In the genomic region with DNA sequence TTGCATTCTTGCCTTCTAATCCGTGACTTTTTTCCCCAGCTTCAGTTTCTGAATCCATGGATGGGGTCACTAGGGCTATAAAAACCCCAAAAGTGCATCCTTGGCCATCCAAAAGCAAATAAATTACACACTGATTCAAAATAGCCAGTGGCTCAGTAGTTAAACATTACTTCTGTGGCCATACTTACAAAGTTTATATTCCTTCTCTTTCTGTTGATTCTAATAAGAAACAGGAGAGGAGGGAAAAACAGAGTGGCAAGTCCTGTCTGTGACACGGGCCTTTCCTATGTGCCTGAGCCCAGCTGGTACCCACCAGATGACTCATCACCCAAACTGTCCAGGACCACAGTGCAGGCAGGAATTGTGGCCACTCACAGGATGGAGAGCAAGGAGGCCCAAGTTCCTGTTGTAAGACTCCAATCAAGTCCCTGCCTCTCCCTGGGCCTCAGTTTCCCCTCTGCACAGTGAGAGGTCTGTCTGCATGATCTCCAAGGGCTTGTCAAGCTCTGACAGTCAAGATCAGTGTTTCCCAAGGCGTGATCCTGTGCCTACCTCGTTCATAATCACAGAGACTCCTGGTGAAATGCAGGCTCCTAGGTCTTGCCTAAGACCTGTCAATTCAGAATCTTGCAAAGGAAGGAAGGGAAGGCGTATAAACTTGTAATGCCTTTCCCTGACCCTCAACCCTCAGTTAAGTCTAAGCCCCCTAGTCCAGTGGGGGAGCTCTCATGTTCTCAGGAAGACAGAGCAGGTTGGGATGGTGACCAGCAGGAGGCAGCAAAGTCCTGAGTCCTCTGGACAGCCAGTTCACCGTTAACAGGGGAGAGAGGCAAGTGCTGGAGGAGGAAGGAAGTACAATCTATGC, we compare ENCODE assay signal across 8 cellular contexts. TPM values are rescaled to one million over a fixed set of nuclear protein-coding genes. Genes with fewer than 3 reads are reported as not detected.
DNase-seq lines count a peak whose midpoint lies in the region; ATAC-seq and TF ChIP-seq lines count a peak whose summit lies in the region.

No MANE protein-coding gene starts in this region.

- H3K9me3 ChIP-seq in OCI-LY1 (ENCODE audit: low read length), result no peaks in the 10 kb centered on the region
- H3K9me3 ChIP-seq in esophagus muscularis mucosa, result no peaks in the 10 kb centered on the region

- H3K36me3 ChIP-seq in OCI-LY1 (ENCODE audit: insufficient read depth, low read length) (peaks cover 93% of the 10 kb centered on the region), esophagus muscularis mucosa (peaks cover under 1 to 93% (median 78%) of the 10 kb centered on the region in 4 donors)

- no peaks in the 10 kb centered on the region for H4K20me1 ChIP-seq in OCI-LY1 (ENCODE audit: insufficient read depth, low read length)

- TF ChIP-seq EP300 in esophagus muscularis mucosa (IDR thresholded peaks at IDR 0.05), result no peak

- peak overlapping the region in 5 of 10 donors; percentile 34 to 83 (median 59) for H3K27ac Mint-ChIP-seq in naive thymus-derived CD8-positive, alpha-beta T cell

- H3K27ac ChIP-seq in OCI-LY1 (ENCODE audit: low read depth, low read length, poor library complexity, severe bottlenecking) (no peak overlapping the region), esophagus muscularis mucosa (replicated peaks in 1 of 4) (peak overlapping the region in 3 of 4 donors; percentile 32 to 52 (median 36))

- H3K4me3 Mint-ChIP-seq in naive thymus-derived CD8-positive, alpha-beta T cell, result no peak overlapping the region

- TF ChIP-seq POLR2A in esophagus muscularis mucosa (IDR thresholded peaks at IDR 0.05; ENCODE audit: low read depth), result no peak

- TF ChIP-seq CTCF in OCI-LY1 (IDR thresholded peaks at IDR 0.05; ENCODE audit: low read length) (peak; percentile 95), esophagus muscularis mucosa (IDR thresholded peaks at IDR 0.05) (peak; percentile 83 to 91 (median 88))

- DNase-seq in AG08396 (ENCODE audit: low spot score) (peak; percentile 82), activated T-cell treated with anti-CD3 and anti-CD28 coated beads for 24 hours (ENCODE audit: low read depth) (peak; percentile 57), esophagus muscularis mucosa (ENCODE audit: extremely low spot score) (no peak)
- peak; percentile 50 to 88 (median 65) for DNase-seq in naive thymus-derived CD8-positive, alpha-beta T cell
- DNase-seq in stimulated activated naive CD4-positive, alpha-beta T cell (lab: John Stamatoyannopoulos, UW), result peak; percentile 25 to 66 (median 54)

- WGBS in esophagus muscularis mucosa, result 61% methylated on average over 6 of the region's 6 CpGs

- H3F3A ChIP-seq in OCI-LY1 (ENCODE audit: insufficient read depth, low read length), result no peaks in the 10 kb centered on the region

- H3K27me3 ChIP-seq in OCI-LY1 (ENCODE audit: insufficient read depth, low read length) (no peaks in the 10 kb centered on the region), esophagus muscularis mucosa (no peaks in the 10 kb centered on the region)

- H3K36me3 Mint-ChIP-seq in naive thymus-derived CD8-positive, alpha-beta T cell, result peaks cover 8 to 90% (median 14%) of the 10 kb centered on the region in 3 donors

- no peaks in the 10 kb centered on the region for H3K9me3 Mint-ChIP-seq in naive thymus-derived CD8-positive, alpha-beta T cell

- H3K9ac ChIP-seq in OCI-LY1 (ENCODE audit: low read length), result no peak overlapping the region; the same call in 1 of the 2 replicates

- no peak overlapping the region for H3K4me2 ChIP-seq in OCI-LY1 (ENCODE audit: low read length)

- H3K79me2 ChIP-seq in OCI-LY1 (ENCODE audit: insufficient read depth, low read length), result no peaks in the 10 kb centered on the region

- peak; percentile 84 for ATAC-seq in GM18861 (IDR thresholded peaks at IDR 0.05; ENCODE audit: unreplicated experiment)
- peak; percentile 66 for ATAC-seq in HG03108 (IDR thresholded peaks at IDR 0.05; ENCODE audit: unreplicated experiment)
- peak; percentile 81 to 90 for ATAC-seq in naive thymus-derived CD8-positive, alpha-beta T cell

- H2AFZ ChIP-seq in OCI-LY1 (ENCODE audit: low read length), result no peak overlapping the region

- H3K4me1 ChIP-seq in OCI-LY1 (ENCODE audit: insufficient read depth, low read length, severe bottlenecking) (peaks cover 12% of the 10 kb centered on the region), esophagus muscularis mucosa (peaks cover 11 to 46% (median 35%) of the 10 kb centered on the region in 4 donors)

- intact Hi-C loops in esophagus muscularis mucosa (cut with DNase I), result loop anchor here (2.0 to 10.0 kb wide), 2 partner anchors 64 to 194 kb away; no protein-coding TSS in a partner anchor

- no peaks in the 10 kb centered on the region for H3K9me2 ChIP-seq in OCI-LY1 (ENCODE audit: low read depth, low read length)

- peaks cover 12 to 23% (median 20%) of the 10 kb centered on the region in 4 donors for H3K4me1 Mint-ChIP-seq in naive thymus-derived CD8-positive, alpha-beta T cell

- H3K4me3 ChIP-seq in OCI-LY1 (ENCODE audit: low read depth, low read length, poor library complexity, severe bottlenecking) (no peak overlapping the region), esophagus muscularis mucosa (no peak overlapping the region)

- no peaks in the 10 kb centered on the region for H3K27me3 Mint-ChIP-seq in naive thymus-derived CD8-positive, alpha-beta T cell

- POLR2A ChIA-PET in naive thymus-derived CD8-positive, alpha-beta T cell (lab: Charles Lee), result interaction anchor here (0.8 to 1.8 kb wide), 7 partner anchors 9 to 67 kb away, joined by 3 to 8 read pairs (median 4); partner anchors contain the start of gene TNIP1

RNA-seq across cellular contexts. Expression of gene TNIP1, which starts 29.5 kb away (rescaled TPM):
- 100 to 1,000 TPM in 3 of 4 donors, 10 to 100 TPM in 1; 91.4 to 136 (median 114) TPM for total RNA-seq in esophagus muscularis mucosa
- 100 to 1,000 TPM; 138 to 140 TPM for total RNA-seq in naive thymus-derived CD8-positive, alpha-beta T cell
- 10 to 100 TPM; 25.6 to 37.5 (median 29.8) TPM for polyA plus RNA-seq in naive thymus-derived CD8-positive, alpha-beta T cell

RNA-seq across cellular contexts. Expression of gene GPX3, which starts 30.9 kb away (rescaled TPM):
- 1,000 to 10,000 TPM; 1,165 to 3,724 (median 1,939) TPM for total RNA-seq in esophagus muscularis mucosa
- total RNA-seq in naive thymus-derived CD8-positive, alpha-beta T cell, result not detected
- polyA plus RNA-seq in naive thymus-derived CD8-positive, alpha-beta T cell, result 1 to 10 TPM in 1 of 3 donors, under 1 TPM in 1, not detected in 1; 0.35 to 1.9 TPM

Comparison
In these comparisons a context has a peak if more than half of its experiments do, and no peak if none do; other contexts are left out.
1. RNA of gene GPX3, which starts 30.9 kb away (total RNA-seq): 1,165 to 3,724 TPM in esophagus muscularis mucosa; not detected in naive thymus-derived CD8-positive, alpha-beta T cell; every median in the first group is over 1,000 times any median in the second.
2. Peak in every context shown above with its lines, with median percentiles within 50 percentile points of each other: ATAC-seq.